In the genomic region with DNA sequence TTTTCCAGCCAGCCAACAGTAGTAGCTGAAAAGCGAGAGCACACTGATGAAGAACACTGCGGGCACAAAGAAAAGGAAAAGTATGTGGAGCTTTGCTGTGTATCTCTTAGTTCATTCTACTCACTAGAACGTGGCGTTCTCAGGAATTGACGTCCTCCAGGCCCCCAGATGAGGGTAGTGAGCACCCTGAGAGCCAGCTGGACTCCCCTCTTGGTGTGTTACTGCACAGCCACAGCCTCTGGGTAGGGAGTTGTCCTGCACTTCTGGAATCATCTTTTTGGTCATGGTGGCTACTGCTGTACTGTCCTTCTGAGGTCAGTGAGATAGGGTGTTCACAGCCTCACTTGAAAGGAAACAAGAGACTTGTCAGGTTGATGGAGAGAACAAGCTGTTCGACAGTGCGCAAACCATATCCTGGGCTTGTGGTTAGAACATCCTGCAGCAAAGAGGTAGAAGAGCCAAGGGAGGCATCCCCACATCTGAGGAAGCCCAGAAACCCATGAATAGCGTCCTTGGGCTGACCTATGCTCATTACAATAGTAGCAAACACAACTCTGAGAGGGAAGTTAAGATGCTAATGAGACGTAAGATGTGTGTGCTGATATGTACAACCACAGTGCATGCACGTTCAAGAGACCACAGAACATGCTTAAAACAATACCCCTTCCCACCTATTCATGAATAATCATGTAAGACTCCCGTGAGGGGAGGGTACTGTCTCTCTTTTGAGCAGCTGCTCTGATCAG, we compare ENCODE assay signal across 12 cellular contexts. TPM values are rescaled to one million over a fixed set of nuclear protein-coding genes. Genes with fewer than 3 reads are reported as not detected.
DNase-seq lines count a peak whose midpoint lies in the region; ATAC-seq, FAIRE-seq and TF ChIP-seq lines count a peak whose summit lies in the region.
"Had no signal": no experiment of that assay in that cellular context is flagged by ENCODE, and none has a peak within 500 bp of the region (broad histone marks: within the 10 kb centered on the region; RNA-seq: fewer than 3 reads in every experiment).

No MANE protein-coding gene starts in this region.

- H3K4me3 ChIP-seq in liver (ENCODE audit: low read depth in 1 of 3, low read length in 3 of 3) (no peak overlapping the region), HepG2 (replicated peaks in 1 of 3; ENCODE audit: insufficient read depth in 1 of 3, low read depth in 2 of 3, low read length in 3 of 3) (no peak overlapping the region), transverse colon (no peak overlapping the region), suprapubic skin (no peak overlapping the region), right atrium auricular region (no peak overlapping the region)
- peak overlapping the region; percentile 63 for H3K4me3 ChIP-seq in effector memory CD4-positive, alpha-beta T cell (ENCODE audit: insufficient read depth, low read depth, low read length, poor library complexity, severe bottlenecking)
- H3K4me3 ChIP-seq: MG63 had no signal

- H3K9me3 ChIP-seq in liver (ENCODE audit: control insufficient read depth in 4 of 4, low read length in 3 of 4) = no peaks in the 10 kb centered on the region
- H3K9me3 ChIP-seq in HepG2 (ENCODE audit: low read length) = no peaks in the 10 kb centered on the region
- H3K9me3 ChIP-seq in effector memory CD4-positive, alpha-beta T cell (ENCODE audit: control insufficient read depth, low read length) = no peaks in the 10 kb centered on the region
- no peaks in the 10 kb centered on the region for H3K9me3 ChIP-seq in transverse colon
- no peaks in the 10 kb centered on the region for H3K9me3 ChIP-seq in suprapubic skin
- no peaks in the 10 kb centered on the region for H3K9me3 ChIP-seq in right atrium auricular region
- H3K9me3 ChIP-seq: MG63 had no signal

- ATAC-seq in HepG2 = no peak
- ATAC-seq: Panc1 had no signal

- H3K27me3 ChIP-seq in liver (ENCODE audit: control insufficient read depth in 4 of 4, insufficient read depth in 4 of 4, low read length in 3 of 4) (no peaks in the 10 kb centered on the region), HepG2 (ENCODE audit: control insufficient read depth in 1 of 2, insufficient read depth in 2 of 2, low read length in 2 of 2) (peaks cover 0 to 6% of the 10 kb centered on the region in 2 experiments; a peak in 2 of 5 replicates), transverse colon (peaks cover 18% of the 10 kb centered on the region), suprapubic skin (peaks cover 11% of the 10 kb centered on the region), right atrium auricular region (no peaks in the 10 kb centered on the region)
- H3K27me3 ChIP-seq in effector memory CD4-positive, alpha-beta T cell (replicated peaks; ENCODE audit: control insufficient read depth, insufficient read depth, low read length, poor library complexity, severe bottlenecking) = no peaks in the 10 kb centered on the region
- H3K27me3 ChIP-seq: MG63 had no signal

- H3K9ac ChIP-seq in liver (ENCODE audit: low read depth in 1 of 2, low read length in 2 of 2) (no peak overlapping the region), HepG2 (ENCODE audit: insufficient read depth, low read depth, low read length) (no peak overlapping the region)

- no peak overlapping the region for H3K4me2 ChIP-seq in HepG2 (ENCODE audit: low read depth, low read length)

- FAIRE-seq in HepG2 (lab: Jason Lieb, UNC) = no peak

- peaks cover 0 to 14% (median 10%) of the 10 kb centered on the region in 4 donors for H3K4me1 ChIP-seq in liver (ENCODE audit: control insufficient read depth in 4 of 4, insufficient read depth in 4 of 4, low read length in 3 of 4)
- peaks cover 10% of the 10 kb centered on the region for H3K4me1 ChIP-seq in HepG2 (ENCODE audit: insufficient read depth, low read length)
- peaks cover 55% of the 10 kb centered on the region for H3K4me1 ChIP-seq in effector memory CD4-positive, alpha-beta T cell (ENCODE audit: control insufficient read depth, insufficient read depth, low read length, poor library complexity, severe bottlenecking)
- H3K4me1 ChIP-seq in transverse colon = no peaks in the 10 kb centered on the region
- H3K4me1 ChIP-seq in suprapubic skin = no peaks in the 10 kb centered on the region
- no peaks in the 10 kb centered on the region for H3K4me1 ChIP-seq in right atrium auricular region

- no peak overlapping the region for H3K27ac ChIP-seq in liver (ENCODE audit: low read depth in 1 of 2, low read length in 2 of 2)
- no peak overlapping the region for H3K27ac ChIP-seq in HepG2 (ENCODE audit: extremely low read length, insufficient read depth, low read length)
- H3K27ac ChIP-seq in effector memory CD4-positive, alpha-beta T cell (ENCODE audit: insufficient read depth, low read length, poor library complexity, severe bottlenecking) = peak overlapping the region; percentile 52
- H3K27ac ChIP-seq in transverse colon = peak overlapping the region in 2 of 4 donors; percentile 23 to 37
- no peak overlapping the region for H3K27ac ChIP-seq in suprapubic skin
- no peak overlapping the region for H3K27ac ChIP-seq in right atrium auricular region

- in situ Hi-C loops in HepG2 (cut with HindIII; ENCODE audit: extremely low pct_ligation_motif_present, low pct_unique_long_range_greater_than_20kb) = no loop called here
- in situ Hi-C loops in transverse colon (cut with MboI; ENCODE audit: low pct_ligation_motif_present in 1 of 4, low pct_unique_long_range_greater_than_20kb in 1 of 4, low sequenced_read_pairs in 3 of 4) = loop anchor here in 1 of 4 donors (25.0 kb wide), 1 partner anchor 129 kb away; the partner anchor contains the start of gene HLA-G

- TF ChIP-seq RAD21 in liver (IDR thresholded peaks at IDR 0.05) (no peak), HepG2 (CRISPR knock-in tag; IDR thresholded peaks at IDR 0.05) (no peak)

- no TSS peak for BruUV-seq in HepG2 (replicated peaks; lab: Mats Ljungman, UMichigan)

- WGBS in liver = 69% methylated on average over 11 of the region's 11 CpGs
- 29% methylated on average over 11 of the region's 11 CpGs for WGBS in HepG2 (ENCODE audit: low lambda C conversion rate)
- WGBS in transverse colon (ENCODE audit: low coverage in 1 of 2), 2 donors = 55 to 79% methylated on average over 5 to 11 of the region's 11 CpGs
- WGBS in suprapubic skin = 68% methylated on average over 11 of the region's 11 CpGs

- intact Hi-C loops in HepG2 (cut with micrococcal nuclease; ENCODE audit: unreplicated experiment) (loop anchor here (10.0 kb wide), 1 partner anchor 126 kb away; no protein-coding TSS in a partner anchor), transverse colon (cut with DNase I; ENCODE audit: low total_unique reads) (no loop called here)

- no peaks in the 10 kb centered on the region for H3K36me3 ChIP-seq in liver (ENCODE audit: control insufficient read depth in 4 of 4, insufficient read depth in 3 of 4, low read depth in 1 of 4, low read length in 3 of 4)
- H3K36me3 ChIP-seq in HepG2 (replicated peaks in 1 of 2; ENCODE audit: control insufficient read depth in 1 of 2, insufficient read depth in 2 of 2, low read length in 2 of 2) = no peaks in the 10 kb centered on the region
- no peaks in the 10 kb centered on the region for H3K36me3 ChIP-seq in effector memory CD4-positive, alpha-beta T cell (ENCODE audit: control insufficient read depth, insufficient read depth, low read length)
- no peaks in the 10 kb centered on the region for H3K36me3 ChIP-seq in transverse colon
- H3K36me3 ChIP-seq in suprapubic skin = no peaks in the 10 kb centered on the region
- H3K36me3 ChIP-seq in right atrium auricular region = no peaks in the 10 kb centered on the region
- H3K36me3 ChIP-seq: MG63 had no signal

- POLR2A ChIA-PET in HepG2 (lab: Yijun Ruan, JAX) = no interaction called here

- H4K20me1 ChIP-seq in HepG2 (ENCODE audit: insufficient read depth, low read length) = no peaks in the 10 kb centered on the region

- no peaks in the 10 kb centered on the region for H3K79me2 ChIP-seq in HepG2 (ENCODE audit: insufficient read depth, low read length)

- TF ChIP-seq CTCF in liver (IDR thresholded peaks at IDR 0.05; ENCODE audit: low read depth, low read length, missing input control) = no peak
- TF ChIP-seq CTCF in HepG2 (CRISPR knock-in tag; IDR thresholded peaks at IDR 0.05) = no peak
- TF ChIP-seq CTCF in transverse colon (IDR thresholded peaks at IDR 0.05) = no peak
- TF ChIP-seq CTCF in suprapubic skin (IDR thresholded peaks at IDR 0.05) = no peak
- no peak for TF ChIP-seq CTCF in right atrium auricular region (IDR thresholded peaks at IDR 0.05)

- no peak for DNase-seq in HepG2 (ENCODE audit: low spot score)
- DNase-seq in UCSD-AML1 (lab: John Stamatoyannopoulos, UW; ENCODE audit: unreplicated experiment) = peak; percentile 35
- DNase-seq in effector memory CD4-positive, alpha-beta T cell = peak; percentile 53 to 75 (median 74)
- DNase-seq in transverse colon = peak; percentile 59
- DNase-seq in suprapubic skin (ENCODE audit: low spot score in 2 of 2) = no peak
- DNase-seq in GM03348 (ENCODE audit: low spot score) = no peak
- DNase-seq in right atrium auricular region (ENCODE audit: low spot score) = no peak
- DNase-seq: MG63 had no signal

- CTCF ChIA-PET in HepG2 (lab: Yijun Ruan, JAX; ENCODE audit: low intra/inter-chr PET ratio, low total read pairs) = interaction anchor here (3.6 kb wide), 1 partner anchor 44 kb away, joined by 18 read pairs; no protein-coding TSS in a partner anchor

- no peak overlapping the region for H2AFZ ChIP-seq in HepG2 (ENCODE audit: low read length)

- TF ChIP-seq EP300 in HepG2 (IDR thresholded peaks at IDR 0.05; ENCODE audit: low read depth in 2 of 2, low read length in 2 of 2) = no peak
- TF ChIP-seq EP300 in HepG2 (CRISPR knock-in tag; IDR thresholded peaks at IDR 0.05; ENCODE audit: borderline replicate concordance) = no peak
- TF ChIP-seq EP300 in transverse colon (IDR thresholded peaks at IDR 0.05; ENCODE audit: low read depth) = no peak
- TF ChIP-seq EP300 in suprapubic skin (IDR thresholded peaks at IDR 0.05) = no peak

- TF ChIP-seq POLR2A in HepG2 (IDR thresholded peaks at IDR 0.05; ENCODE audit: insufficient read depth in 1 of 2, low read depth in 2 of 2, low read length in 2 of 2) = no peak
- peak; percentile 36 for TF ChIP-seq POLR2A in transverse colon (IDR thresholded peaks at IDR 0.05)
- no peak for TF ChIP-seq POLR2A in suprapubic skin (IDR thresholded peaks at IDR 0.05)

RNA-seq across cellular contexts. Expression of gene HLA-F, which starts 14.6 kb away (rescaled TPM):
- 10 to 100 TPM; 12.1 to 51.1 TPM for total RNA-seq in liver
- polyA plus RNA-seq in liver = 10 to 100 TPM; 12.4 to 53.0 TPM
- 3.5 and 6.0 TPM in 2 replicates for total RNA-seq in HepG2 (2016; rRNA removed; fragmentation: Illumina TruSeq; extraction: Trizol)
- 0.71 and 1.1 TPM in 2 replicates for total RNA-seq in HepG2 (2016; cell fraction: cytosol; rRNA removed; fragmentation: Illumina TruSeq; extraction: Trizol; ENCODE audit: low read depth)
- total RNA-seq in HepG2 (2016; cell fraction: insoluble cytoplasmic fraction; rRNA removed; fragmentation: Illumina TruSeq; extraction: Trizol) = 3.2 and 6.7 TPM in 2 replicates
- 1.2 and 2.9 TPM in 2 replicates for total RNA-seq in HepG2 (2016; cell fraction: membrane; rRNA removed; fragmentation: Illumina TruSeq; extraction: Trizol)
- 6.6 and 6.7 TPM in 2 replicates for total RNA-seq in HepG2 (2016; cell fraction: nucleus; rRNA removed; fragmentation: Illumina TruSeq; extraction: Trizol)
- 6.1 and 9.3 TPM in 2 replicates for polyA plus RNA-seq in HepG2 (2011; rRNA removed)
- 4.3 and 5.2 TPM in 2 replicates for polyA plus RNA-seq in HepG2 (2011; cell fraction: cytosol; rRNA removed)
- polyA plus RNA-seq in HepG2 (2011; cell fraction: nucleus; rRNA removed) = 19.2 and 30.0 TPM in 2 replicates
- 5.4 and 8.4 TPM in 2 replicates for polyA plus RNA-seq in HepG2 (2012)
- 0.76 and 0.84 TPM in 2 replicates for polyA plus RNA-seq in HepG2 (2016; cell fraction: cytosol; fragmentation: Illumina TruSeq; extraction: Trizol; ENCODE audit: low read depth)
- polyA plus RNA-seq in HepG2 (2016; cell fraction: insoluble cytoplasmic fraction; fragmentation: Illumina TruSeq; extraction: Trizol; ENCODE audit: low read depth) = 2.5 and 2.7 TPM in 2 replicates
- 0.65 and 1.1 TPM in 2 replicates for polyA plus RNA-seq in HepG2 (2016; cell fraction: membrane; fragmentation: Illumina TruSeq; extraction: Trizol; ENCODE audit: low read depth)
- 11.8 and 13.2 TPM in 2 replicates for polyA plus RNA-seq in HepG2 (2016; cell fraction: nucleus; fragmentation: Illumina TruSeq; extraction: Trizol; ENCODE audit: insufficient read depth, low read depth)
- polyA minus RNA-seq in HepG2 (2011; rRNA and poly(A)+ RNA removed; ENCODE audit: low replicate concordance) = 0.33 and 3.7 TPM in 2 replicates
- polyA minus RNA-seq in HepG2 (2011; cell fraction: cytosol; rRNA and poly(A)+ RNA removed) = 1.1 and 2.0 TPM in 2 replicates
- polyA minus RNA-seq in HepG2 (2011; cell fraction: nucleus; rRNA and poly(A)+ RNA removed) = 5.7 and 9.8 TPM in 2 replicates
- 100 to 1,000 TPM in 3 of 4 donors, 10 to 100 TPM in 1; 90.4 to 500 (median 306) TPM for total RNA-seq in transverse colon
- 100 to 1,000 TPM in 1 of 4 donors, 10 to 100 TPM in 3; 25.6 to 162 (median 62.2) TPM for total RNA-seq in suprapubic skin
- total RNA-seq in right atrium auricular region = 10 to 100 TPM; 21.1 to 36.7 TPM

RNA-seq across cellular contexts. Expression of gene ZFP57, which starts 27.7 kb away (rescaled TPM):
- not detected for total RNA-seq in liver
- polyA plus RNA-seq in liver = not detected
- total RNA-seq in HepG2 (2016; rRNA removed; fragmentation: Illumina TruSeq; extraction: Trizol) = not detected in 2 replicates
- total RNA-seq in HepG2 (2016; cell fraction: cytosol; rRNA removed; fragmentation: Illumina TruSeq; extraction: Trizol; ENCODE audit: low read depth) = not detected in 2 replicates
- not detected in 2 replicates for total RNA-seq in HepG2 (2016; cell fraction: insoluble cytoplasmic fraction; rRNA removed; fragmentation: Illumina TruSeq; extraction: Trizol)
- total RNA-seq in HepG2 (2016; cell fraction: membrane; rRNA removed; fragmentation: Illumina TruSeq; extraction: Trizol) = not detected in 2 replicates
- not detected in 2 replicates for total RNA-seq in HepG2 (2016; cell fraction: nucleus; rRNA removed; fragmentation: Illumina TruSeq; extraction: Trizol)
- polyA plus RNA-seq in HepG2 (2011; rRNA removed) = not detected in 2 replicates
- polyA plus RNA-seq in HepG2 (2011; cell fraction: cytosol; rRNA removed) = not detected in 2 replicates
- polyA plus RNA-seq in HepG2 (2011; cell fraction: nucleus; rRNA removed) = not detected in 2 replicates
- polyA plus RNA-seq in HepG2 (2012) = not detected in 2 replicates
- polyA plus RNA-seq in HepG2 (2016; cell fraction: cytosol; fragmentation: Illumina TruSeq; extraction: Trizol; ENCODE audit: low read depth) = not detected in 2 replicates
- polyA plus RNA-seq in HepG2 (2016; cell fraction: insoluble cytoplasmic fraction; fragmentation: Illumina TruSeq; extraction: Trizol; ENCODE audit: low read depth) = not detected in 2 replicates
- polyA plus RNA-seq in HepG2 (2016; cell fraction: membrane; fragmentation: Illumina TruSeq; extraction: Trizol; ENCODE audit: low read depth) = not detected in 2 replicates
- not detected in 2 replicates for polyA plus RNA-seq in HepG2 (2016; cell fraction: nucleus; fragmentation: Illumina TruSeq; extraction: Trizol; ENCODE audit: insufficient read depth, low read depth)
- polyA minus RNA-seq in HepG2 (2011; rRNA and poly(A)+ RNA removed; ENCODE audit: low replicate concordance) = not detected in 2 replicates
- not detected in 2 replicates for polyA minus RNA-seq in HepG2 (2011; cell fraction: cytosol; rRNA and poly(A)+ RNA removed)
- not detected in 2 replicates for polyA minus RNA-seq in HepG2 (2011; cell fraction: nucleus; rRNA and poly(A)+ RNA removed)
- total RNA-seq in transverse colon = under 1 TPM in 1 of 4 donors, not detected in 3; 0.27 TPM
- total RNA-seq in suprapubic skin = under 1 TPM in 1 of 4 donors, not detected in 3; 0.76 TPM
- 10 to 100 TPM in 1 of 2 donors, under 1 TPM in 1; 0.30 to 12.6 TPM for total RNA-seq in right atrium auricular region
- total RNA-seq: pulmonary artery endothelial cell had no signal

RNA-seq across cellular contexts. Expression of gene MOG, which starts 51.7 kb away (rescaled TPM):
- not detected for total RNA-seq in liver
- not detected for polyA plus RNA-seq in liver
- total RNA-seq in HepG2 (2016; rRNA removed; fragmentation: Illumina TruSeq; extraction: Trizol) = not detected in 2 replicates
- total RNA-seq in HepG2 (2016; cell fraction: cytosol; rRNA removed; fragmentation: Illumina TruSeq; extraction: Trizol; ENCODE audit: low read depth) = not detected in 2 replicates
- not detected in 2 replicates for total RNA-seq in HepG2 (2016; cell fraction: insoluble cytoplasmic fraction; rRNA removed; fragmentation: Illumina TruSeq; extraction: Trizol)
- total RNA-seq in HepG2 (2016; cell fraction: membrane; rRNA removed; fragmentation: Illumina TruSeq; extraction: Trizol) = not detected in 2 replicates
- not detected in 2 replicates for total RNA-seq in HepG2 (2016; cell fraction: nucleus; rRNA removed; fragmentation: Illumina TruSeq; extraction: Trizol)
- not detected in 2 replicates for polyA plus RNA-seq in HepG2 (2011; rRNA removed)
- polyA plus RNA-seq in HepG2 (2011; cell fraction: cytosol; rRNA removed) = not detected in 2 replicates
- polyA plus RNA-seq in HepG2 (2011; cell fraction: nucleus; rRNA removed) = not detected in 2 replicates
- polyA plus RNA-seq in HepG2 (2012) = not detected in 2 replicates
- polyA plus RNA-seq in HepG2 (2016; cell fraction: cytosol; fragmentation: Illumina TruSeq; extraction: Trizol; ENCODE audit: low read depth) = not detected in 2 replicates
- polyA plus RNA-seq in HepG2 (2016; cell fraction: insoluble cytoplasmic fraction; fragmentation: Illumina TruSeq; extraction: Trizol; ENCODE audit: low read depth) = not detected in 2 replicates
- not detected in 2 replicates for polyA plus RNA-seq in HepG2 (2016; cell fraction: membrane; fragmentation: Illumina TruSeq; extraction: Trizol; ENCODE audit: low read depth)
- not detected in 2 replicates for polyA plus RNA-seq in HepG2 (2016; cell fraction: nucleus; fragmentation: Illumina TruSeq; extraction: Trizol; ENCODE audit: insufficient read depth, low read depth)
- not detected in 2 replicates for polyA minus RNA-seq in HepG2 (2011; rRNA and poly(A)+ RNA removed; ENCODE audit: low replicate concordance)
- not detected in 2 replicates for polyA minus RNA-seq in HepG2 (2011; cell fraction: cytosol; rRNA and poly(A)+ RNA removed)
- polyA minus RNA-seq in HepG2 (2011; cell fraction: nucleus; rRNA and poly(A)+ RNA removed) = not detected in 2 replicates
- not detected for total RNA-seq in transverse colon
- total RNA-seq in suprapubic skin = not detected
- 1 to 10 TPM in 1 of 2 donors, under 1 TPM in 1; 0.16 to 2.4 TPM for total RNA-seq in right atrium auricular region
- total RNA-seq: pulmonary artery endothelial cell, subcutaneous adipose tissue had no signal

Comparison
In these comparisons a context has a peak if more than half of its experiments do, and no peak if none do; other contexts are left out.
1. DNase-seq: peak in UCSD-AML1 (single experiment), effector memory CD4-positive, alpha-beta T cell (3 of 3) and transverse colon (single experiment); none in HepG2 (single experiment), suprapubic skin (0 of 2), GM03348 (single experiment) and right atrium auricular region (single experiment).